In genomic region chr11:44963948-44964347, GRCh38 we compare ENCODE assay signal across 1 cellular context.
TF ChIP-seq lines count a peak whose summit lies in the region.

No MANE protein-coding gene starts in this region.

TF ChIP-seq in HepG2, 621 proteins besides CTCF, POLR2A, EP300 and RAD21:
- TF ChIP-seq PRDM10 (CRISPR knock-in tag; IDR thresholded peaks at IDR 0.05; ENCODE audit: low read depth) (no peak), ZNF512B (CRISPR knock-in tag; IDR thresholded peaks at IDR 0.05; ENCODE audit: borderline replicate concordance) (no peak), ZSCAN31 (CRISPR knock-in tag; IDR thresholded peaks at IDR 0.05; ENCODE audit: low read depth) (no peak), ZGPAT (CRISPR knock-in tag; IDR thresholded peaks at IDR 0.05) (no peak), GLMP (CRISPR knock-in tag; IDR thresholded peaks at IDR 0.05; ENCODE audit: borderline replicate concordance) (no peak), SP5 (CRISPR knock-in tag; IDR thresholded peaks at IDR 0.05; ENCODE audit: borderline replicate concordance, low read depth) (no peak), ZNF160 (CRISPR knock-in tag; IDR thresholded peaks at IDR 0.05) (no peak), CC2D1A (CRISPR knock-in tag; IDR thresholded peaks at IDR 0.05) (no peak), CERS6 (CRISPR knock-in tag; IDR thresholded peaks at IDR 0.05) (no peak), MED13 (CRISPR knock-in tag; IDR thresholded peaks at IDR 0.05) (no peak), ZNF652 (CRISPR knock-in tag; IDR thresholded peaks at IDR 0.05; ENCODE audit: borderline replicate concordance, low read depth) (no peak), ZNF768 (CRISPR knock-in tag; IDR thresholded peaks at IDR 0.05) (no peak), HIVEP1 (CRISPR knock-in tag; IDR thresholded peaks at IDR 0.05) (no peak), ZBTB14 (CRISPR knock-in tag; IDR thresholded peaks at IDR 0.05) (no peak), SALL2 (CRISPR knock-in tag; IDR thresholded peaks at IDR 0.05) (no peak), CHD4 (IDR thresholded peaks at IDR 0.05; ENCODE audit: borderline replicate concordance, low read length) (no peak), TRIM24 (CRISPR knock-in tag; IDR thresholded peaks at IDR 0.05) (no peak), ATF2 (CRISPR knock-in tag; IDR thresholded peaks at IDR 0.05) (no peak), ATF4 (CRISPR knock-in tag; IDR thresholded peaks at IDR 0.05) (no peak), FOSL2 (CRISPR knock-in tag; IDR thresholded peaks at IDR 0.05) (no peak)
